In genomic region chr6:36432151-36432633, GRCh38 we compare ENCODE assay signal across 1 cellular context.
TF ChIP-seq lines count a peak whose summit lies in the region.

No MANE protein-coding gene starts in this region.

TF ChIP-seq in GM23338, 12 proteins besides CTCF, POLR2A, EP300 and RAD21:
- TF ChIP-seq REST (IDR thresholded peaks at IDR 0.05; ENCODE audit: unreplicated experiment) (no peak), STAT1 (IDR thresholded peaks at IDR 0.05; ENCODE audit: unreplicated experiment) (no peak), ETS1 (IDR thresholded peaks at IDR 0.05) (no peak), ZNF331 (CRISPR knock-in tag; IDR thresholded peaks at IDR 0.05; ENCODE audit: low read depth) (no peak), EZH2phosphoT487 (IDR thresholded peaks at IDR 0.05; ENCODE audit: unreplicated experiment) (no peak), ZNF462 (CRISPR knock-in tag; IDR thresholded peaks at IDR 0.05) (no peak), POLR2AphosphoS5 (IDR thresholded peaks at IDR 0.05; ENCODE audit: low read depth) (no peak), CREB1 (CRISPR knock-in tag; IDR thresholded peaks at IDR 0.05; ENCODE audit: low read depth) (no peak), EZH2 (IDR thresholded peaks at IDR 0.05; ENCODE audit: low read depth, unreplicated experiment) (no peak), JUNB (IDR thresholded peaks at IDR 0.05; ENCODE audit: unreplicated experiment) (no peak), NANOG (IDR thresholded peaks at IDR 0.05; ENCODE audit: borderline replicate concordance) (no peak), ZNF114 (CRISPR knock-in tag; IDR thresholded peaks at IDR 0.05) (no peak)
TF ChIP-seq in GM23338: peak in this region for 0.
